Comparison of ENCODE assay signal across 9 cellular contexts in the genomic region with DNA sequence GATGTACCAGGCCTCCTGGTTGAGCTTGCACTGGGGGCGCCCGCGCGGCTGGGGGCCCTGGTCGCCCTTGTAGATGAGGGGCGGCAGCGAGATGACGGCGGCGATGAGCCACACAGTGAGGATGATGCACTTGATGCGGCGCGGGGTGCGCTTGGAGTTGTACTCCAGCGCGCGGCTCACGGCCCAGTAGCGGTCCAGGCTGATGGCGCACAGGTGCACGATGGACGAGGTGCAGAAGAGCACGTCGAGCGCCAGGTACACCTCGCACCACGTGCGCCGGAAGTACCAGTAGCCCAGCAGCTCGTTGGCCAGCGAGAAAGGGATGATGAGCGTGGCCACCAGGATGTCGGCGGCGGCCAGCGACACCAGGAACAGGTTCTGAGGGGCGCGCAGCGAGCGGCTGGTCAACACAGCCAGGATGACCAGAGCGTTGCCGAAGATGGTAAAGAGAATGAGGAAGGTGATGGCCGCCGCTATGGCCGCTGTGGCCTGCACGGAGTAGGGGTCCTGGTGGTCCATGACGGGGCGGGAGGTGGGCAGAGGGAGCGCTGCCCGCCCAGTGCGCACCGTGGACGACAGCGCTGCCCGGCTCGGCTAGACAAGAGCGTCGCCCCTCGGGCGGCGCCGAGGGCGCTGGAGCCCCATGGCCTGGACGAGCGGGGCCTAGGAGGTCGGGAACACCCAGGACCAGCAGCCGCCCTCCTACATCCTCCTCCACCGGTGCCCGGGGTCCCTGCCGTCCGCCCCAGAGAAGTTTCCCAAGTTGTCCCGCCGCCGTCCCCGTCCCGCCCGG. TPM values are rescaled to one million over a fixed set of nuclear protein-coding genes. Genes with fewer than 3 reads are reported as not detected.
DNase-seq lines count a peak whose midpoint lies in the region; ATAC-seq and TF ChIP-seq lines count a peak whose summit lies in the region.
"Had no signal": no experiment of that assay in that cellular context is flagged by ENCODE, and none has a peak within 500 bp of the region (broad histone marks: within the 10 kb centered on the region; RNA-seq: fewer than 3 reads in every experiment).

No MANE protein-coding gene starts in this region.

- H4K20me1 ChIP-seq in GM23338 (replicated peaks; ENCODE audit: insufficient read depth) = no peaks in the 10 kb centered on the region

- peak overlapping the region; percentile 88 for H3K4me2 ChIP-seq in GM23338

- H2AFZ ChIP-seq in GM23338 = peak overlapping the region; percentile 83

- peak overlapping the region; percentile 74 for H3K4me3 Mint-ChIP-seq in GM23338
- H3K4me3 Mint-ChIP-seq in activated T-cell treated with anti-CD3 and anti-CD28 coated beads, Interleukin-2, amount 50 U/mL, for 4 hours = peak overlapping the region; percentile 76

- H3K27ac ChIP-seq in GM23338 (ENCODE audit: low read depth) (no peak overlapping the region), iPS DF 6.9 (ENCODE audit: low read length) (no peak overlapping the region), skin epidermis (peak overlapping the region in 2 of 21 experiments; percentile 69 to 76)

- peaks cover 34% of the 10 kb centered on the region for H3K27me3 Mint-ChIP-seq in GM23338 (ENCODE audit: insufficient read depth, low read depth, poor library complexity)
- H3K27me3 Mint-ChIP-seq in activated T-cell treated with anti-CD3 and anti-CD28 coated beads, Interleukin-2, amount 50 U/mL, for 4 hours (ENCODE audit: low read depth) = peaks cover 15% of the 10 kb centered on the region

- H3K36me3 ChIP-seq in GM23338 (ENCODE audit: insufficient read depth) (no peaks in the 10 kb centered on the region), iPS DF 6.9 (ENCODE audit: control insufficient read depth, insufficient read depth, low read length) (no peaks in the 10 kb centered on the region)

- H3K36me3 Mint-ChIP-seq in GM23338 (ENCODE audit: low read depth) = no peaks in the 10 kb centered on the region; the same call in 2 of the 3 replicates
- no peaks in the 10 kb centered on the region for H3K36me3 Mint-ChIP-seq in activated T-cell treated with anti-CD3 and anti-CD28 coated beads, Interleukin-2, amount 50 U/mL, for 4 hours (ENCODE audit: insufficient read depth)

- peak; percentile 27 for ATAC-seq in GM23338
- ATAC-seq in activated T-cell treated with anti-CD3 and anti-CD28 coated beads, Interleukin-2, amount 50 U/mL, for 4 hours = peak in 1 of 2 donors; percentile 0
- ATAC-seq in GM18858 (IDR thresholded peaks at IDR 0.05; ENCODE audit: unreplicated experiment) = no peak
- no peak for ATAC-seq in HG03460 (IDR thresholded peaks at IDR 0.05; ENCODE audit: unreplicated experiment)

- H3K27ac Mint-ChIP-seq in GM23338 = no peak overlapping the region

- no peaks in the 10 kb centered on the region for H3K79me2 ChIP-seq in GM23338 (replicated peaks; ENCODE audit: insufficient read depth)

- H3F3A ChIP-seq in GM23338 (replicated peaks; ENCODE audit: low read depth) = no peaks in the 10 kb centered on the region

- no peaks in the 10 kb centered on the region for H3K9me3 ChIP-seq in iPS DF 6.9 (ENCODE audit: control insufficient read depth, insufficient read depth, low read length)

- no peak for TF ChIP-seq CTCF in GM23338 (conservative IDR thresholded peaks at IDR 0.05; ENCODE audit: low read depth in 2 of 2)

- peaks cover 4% of the 10 kb centered on the region; the same call in 2 of the 3 replicates for H3K9me3 Mint-ChIP-seq in GM23338
- no peaks in the 10 kb centered on the region for H3K9me3 Mint-ChIP-seq in activated T-cell treated with anti-CD3 and anti-CD28 coated beads, Interleukin-2, amount 50 U/mL, for 4 hours

- peaks cover 29% of the 10 kb centered on the region for H3K4me1 Mint-ChIP-seq in GM23338
- peaks cover 13% of the 10 kb centered on the region for H3K4me1 Mint-ChIP-seq in activated T-cell treated with anti-CD3 and anti-CD28 coated beads, Interleukin-2, amount 50 U/mL, for 4 hours (ENCODE audit: low read depth)

- H3K27me3 ChIP-seq in GM23338 (ENCODE audit: insufficient read depth) (peaks cover 27% of the 10 kb centered on the region), iPS DF 6.9 (ENCODE audit: control insufficient read depth, insufficient read depth, low read length) (no peaks in the 10 kb centered on the region; the same call in 1 of the 2 replicates)

- DNase-seq in GM23338 (ENCODE audit: low spot score) (peak; percentile 49), iPS DF 6.9 (ENCODE audit: low read depth, low spot score) (no peak), DMS 273 (lab: John Stamatoyannopoulos, UW; ENCODE audit: unreplicated experiment) (no peak), NCI-H2227 (lab: John Stamatoyannopoulos, UW; ENCODE audit: unreplicated experiment) (no peak)
- no peak for DNase-seq in activated T-cell treated with anti-CD3 and anti-CD28 coated beads, Interleukin-2, amount 50 U/mL, for 4 hours

- WGBS in iPS DF 6.9 (ENCODE audit: insufficient coverage, insufficient read length) = no CpG with 5 or more reads among the region's 77 CpGs

- peak overlapping the region; percentile 74 for H3K4me3 ChIP-seq in GM23338
- H3K4me3 ChIP-seq in iPS DF 6.9 (ENCODE audit: low read length) = peak overlapping the region; percentile 59; the same call in 1 of the 2 replicates
- peak overlapping the region; percentile 42 to 80 (median 58) for H3K4me3 ChIP-seq in skin epidermis

- no peaks in the 10 kb centered on the region for H3K9me2 ChIP-seq in GM23338 (ENCODE audit: insufficient read depth)

- H3K4me1 ChIP-seq in GM23338 (ENCODE audit: insufficient read depth) (peaks cover 6% of the 10 kb centered on the region; the same call in 1 of the 2 replicates), iPS DF 6.9 (ENCODE audit: control insufficient read depth, insufficient read depth, low read length) (peaks cover 4% of the 10 kb centered on the region; the same call in 1 of the 2 replicates)

TF ChIP-seq in GM23338, 12 proteins besides CTCF, POLR2A, EP300 and RAD21 (continues in another document):
- no peak for TF ChIP-seq CREB1 (CRISPR knock-in tag; IDR thresholded peaks at IDR 0.05; ENCODE audit: low read depth)
- no peak for TF ChIP-seq EZH2phosphoT487 (IDR thresholded peaks at IDR 0.05; ENCODE audit: unreplicated experiment)

RNA-seq across cellular contexts. Expression of gene ADRA2B, which starts 0.5 kb away (rescaled TPM):
- total RNA-seq in GM23338 (2014; rRNA removed; shearing (Covaris generic)) = 5.9 and 7.9 TPM in 2 replicates
- 1.5 and 1.7 TPM in 2 replicates for polyA plus RNA-seq in GM23338 (2016; fragmentation: Nextera tagmentation; extraction: Ambion mirVana)
- under 1 TPM; 0.40 to 0.57 (median 0.40) TPM for total RNA-seq in activated T-cell treated with anti-CD3 and anti-CD28 coated beads, Interleukin-2, amount 50 U/mL, for 4 hours
- total RNA-seq: HT1080 had no signal

RNA-seq across cellular contexts. Expression of gene ASTL, which starts 22.5 kb away (rescaled TPM):
- 1.6 TPM in 1 of 2 replicates, not detected in the other for total RNA-seq in GM23338 (2014; rRNA removed; shearing (Covaris generic))
- 0.23 TPM in 1 of 2 replicates, not detected in the other for polyA plus RNA-seq in GM23338 (2016; fragmentation: Nextera tagmentation; extraction: Ambion mirVana)
- 1 to 10 TPM; 2.3 to 3.0 (median 2.8) TPM for total RNA-seq in activated T-cell treated with anti-CD3 and anti-CD28 coated beads, Interleukin-2, amount 50 U/mL, for 4 hours
- total RNA-seq: HT1080 had no signal

RNA-seq across cellular contexts. Expression of gene DUSP2, which starts 29.4 kb away (rescaled TPM):
- total RNA-seq in GM23338 (2014; rRNA removed; shearing (Covaris generic)) = 10.5 and 13.0 TPM in 2 replicates
- 6.4 and 6.6 TPM in 2 replicates for polyA plus RNA-seq in GM23338 (2016; fragmentation: Nextera tagmentation; extraction: Ambion mirVana)
- 100 to 1,000 TPM; 365 to 525 (median 419) TPM for total RNA-seq in activated T-cell treated with anti-CD3 and anti-CD28 coated beads, Interleukin-2, amount 50 U/mL, for 4 hours

Comparison
In these comparisons a context has a peak if more than half of its experiments do, and no peak if none do; other contexts are left out.
1. RNA of gene DUSP2, which starts 29.4 kb away (total RNA-seq): 365 to 525 TPM in activated T-cell treated with anti-CD3 and anti-CD28 coated beads, Interleukin-2, amount 50 U/mL, for 4 hours; 10.5 to 13.0 TPM in GM23338; every median in the first group is over 10 times any median in the second.
2. Peak in every context shown above with its lines, with median percentiles within 50 percentile points of each other: H3K4me3 ChIP-seq.